ENCODE assay signal across 15 cellular contexts in the genomic region with DNA sequence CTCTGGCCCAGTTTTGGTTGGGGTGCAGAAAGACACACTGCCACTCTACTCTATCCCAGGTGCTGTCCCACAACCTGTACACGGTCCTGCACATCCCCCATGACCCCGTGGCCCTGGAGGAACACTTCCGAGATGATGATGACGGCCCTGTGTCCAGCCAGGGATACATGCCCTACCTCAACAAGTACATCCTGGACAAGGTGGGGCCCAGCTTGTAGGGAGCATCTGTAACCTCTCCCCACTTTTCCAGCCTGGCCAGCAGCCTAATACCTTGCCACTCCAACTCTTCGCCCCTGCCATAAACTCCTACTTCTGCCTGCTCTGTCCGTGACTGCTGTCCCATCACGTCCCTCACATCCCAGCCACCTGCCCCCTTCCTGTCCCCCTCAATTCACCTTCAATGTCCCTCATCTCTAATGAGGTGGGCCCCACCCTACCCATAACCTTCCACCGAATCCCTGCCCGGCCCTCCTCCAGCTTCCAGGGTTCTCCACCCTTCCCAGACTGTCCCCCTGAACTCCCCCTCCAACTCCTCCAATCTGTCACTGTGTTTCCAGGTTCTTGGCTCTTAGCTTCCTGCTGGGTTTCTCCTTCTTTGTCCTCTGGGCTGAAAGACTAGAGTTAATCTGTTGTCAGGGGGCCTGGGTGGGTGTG. TPM values are rescaled to one million over a fixed set of nuclear protein-coding genes. Genes with fewer than 3 reads are reported as not detected.
DNase-seq lines count a peak whose midpoint lies in the region; ATAC-seq and TF ChIP-seq lines count a peak whose summit lies in the region.
"Had no signal": no experiment of that assay in that cellular context is flagged by ENCODE, and none has a peak within 500 bp of the region (broad histone marks: within the 10 kb centered on the region; RNA-seq: fewer than 3 reads in every experiment).

No MANE protein-coding gene starts in this region.

- H3K27ac ChIP-seq in CD4-positive, CD25-positive, alpha-beta regulatory T cell (ENCODE audit: insufficient read depth, low read length, poor library complexity, severe bottlenecking) = peak overlapping the region; percentile 78
- no peak overlapping the region for H3K27ac ChIP-seq in HEK293 (ENCODE audit: extremely low read depth, low read depth, low read length)
- H3K27ac ChIP-seq: C4-2B, cardiac muscle cell had no signal

- H3K9me3 ChIP-seq in CD4-positive, CD25-positive, alpha-beta regulatory T cell (ENCODE audit: control insufficient read depth in 2 of 2, low read length in 2 of 2) = no peaks in the 10 kb centered on the region
- H3K9me3 ChIP-seq in HEK293 (ENCODE audit: control insufficient read depth, insufficient read depth, low read depth, low read length) = no peaks in the 10 kb centered on the region
- H3K9me3 ChIP-seq: tibial nerve had no signal

- TF ChIP-seq CTCF in HEK293 (tag by site-specific recombination; IDR thresholded peaks at IDR 0.05) (no peak), natural killer cell (IDR thresholded peaks at IDR 0.05) (no peak)

- H3K36me3 Mint-ChIP-seq in CD4-positive, CD25-positive, alpha-beta regulatory T cell = peaks cover 57% of the 10 kb centered on the region
- H3K36me3 Mint-ChIP-seq in activated naive CD8-positive, alpha-beta T cell = peaks cover 14% of the 10 kb centered on the region
- H3K36me3 Mint-ChIP-seq in natural killer cell = no peaks in the 10 kb centered on the region

- H3K9me3 Mint-ChIP-seq in CD4-positive, CD25-positive, alpha-beta regulatory T cell = no peaks in the 10 kb centered on the region
- no peaks in the 10 kb centered on the region for H3K9me3 Mint-ChIP-seq in activated naive CD8-positive, alpha-beta T cell (ENCODE audit: low read depth)
- no peaks in the 10 kb centered on the region for H3K9me3 Mint-ChIP-seq in natural killer cell

- H3K4me3 Mint-ChIP-seq in CD4-positive, CD25-positive, alpha-beta regulatory T cell = peak overlapping the region; percentile 85 to 94 (median 92)
- peak overlapping the region; percentile 70 for H3K4me3 Mint-ChIP-seq in activated naive CD8-positive, alpha-beta T cell
- H3K4me3 Mint-ChIP-seq in natural killer cell = peak overlapping the region; percentile 81

- H3K27me3 Mint-ChIP-seq in CD4-positive, CD25-positive, alpha-beta regulatory T cell = no peaks in the 10 kb centered on the region
- H3K27me3 Mint-ChIP-seq in activated naive CD8-positive, alpha-beta T cell = no peaks in the 10 kb centered on the region
- H3K27me3 Mint-ChIP-seq in natural killer cell (ENCODE audit: low read depth in 2 of 2) = no peaks in the 10 kb centered on the region

- H3K27ac Mint-ChIP-seq in CD4-positive, CD25-positive, alpha-beta regulatory T cell = peak overlapping the region; percentile 96 to 99 (median 98)
- H3K27ac Mint-ChIP-seq in activated naive CD8-positive, alpha-beta T cell = peak overlapping the region; percentile 96
- peak overlapping the region; percentile 92 to 96 for H3K27ac Mint-ChIP-seq in natural killer cell

- H3K36me3 ChIP-seq in CD4-positive, CD25-positive, alpha-beta regulatory T cell (ENCODE audit: control insufficient read depth, insufficient read depth, low read length) = peaks cover 38% of the 10 kb centered on the region
- no peaks in the 10 kb centered on the region for H3K36me3 ChIP-seq in HEK293 (ENCODE audit: control insufficient read depth in 2 of 2, insufficient read depth in 1 of 2, low read length in 2 of 2)
- H3K36me3 ChIP-seq: cardiac muscle cell, tibial nerve had no signal

- peak overlapping the region; percentile 22 for H3K4me3 ChIP-seq in CD4-positive, CD25-positive, alpha-beta regulatory T cell (ENCODE audit: low read depth, low read length)
- no peak overlapping the region for H3K4me3 ChIP-seq in HEK293 (ENCODE audit: low read depth, low read length)
- H3K4me3 ChIP-seq: cardiac muscle cell, tibial nerve had no signal

- CTCF ChIA-PET in HEK293 (lab: Yijun Ruan, JAX) = interaction anchor here (0.7 to 1.8 kb wide), 4 partner anchors 16 to 158 kb away, joined by 3 to 8 read pairs (median 3); partner anchors contain the start of gene RPL10A

- H3K4me1 Mint-ChIP-seq in CD4-positive, CD25-positive, alpha-beta regulatory T cell = peaks cover 43 to 88% (median 66%) of the 10 kb centered on the region in 4 donors
- peaks cover 79% of the 10 kb centered on the region for H3K4me1 Mint-ChIP-seq in activated naive CD8-positive, alpha-beta T cell (ENCODE audit: low read depth)
- peaks cover 71 to 79% of the 10 kb centered on the region in 2 donors for H3K4me1 Mint-ChIP-seq in natural killer cell

- H3K4me1 ChIP-seq in CD4-positive, CD25-positive, alpha-beta regulatory T cell (ENCODE audit: control insufficient read depth, insufficient read depth, low read length, poor library complexity, severe bottlenecking) = peaks cover 87% of the 10 kb centered on the region
- H3K4me1 ChIP-seq in HEK293 (ENCODE audit: control insufficient read depth, insufficient read depth, low read length) = no peaks in the 10 kb centered on the region

- H3K27me3 ChIP-seq in CD4-positive, CD25-positive, alpha-beta regulatory T cell (ENCODE audit: control insufficient read depth, insufficient read depth, low read length) = no peaks in the 10 kb centered on the region
- H3K27me3 ChIP-seq: cardiac muscle cell, tibial nerve had no signal

- no peak for DNase-seq in CD4-positive, CD25-positive, alpha-beta regulatory T cell
- DNase-seq in natural killer cell = no peak
- DNase-seq in iPS-NIHi11 (ENCODE audit: low spot score) = no peak
- no peak for DNase-seq in NCI-H345 treated with DMSO at 0.1 percent for 48 hours (lab: John Stamatoyannopoulos, UW; ENCODE audit: unreplicated experiment)
- DNase-seq: NCI-H226; NK-92 treated with Interleukin-12 subunit alpha and Interleukin-12 subunit beta, amount 100 ng/mL, for 24 hours; SIG-M5; stimulated activated CD4-positive, alpha-beta T cell treated with anti-CD3 and anti-CD28 coated beads, Interleukin-2, amount 100 ng/mL, for 24 hours had no signal

- no peak for ATAC-seq in CD4-positive, CD25-positive, alpha-beta regulatory T cell (ENCODE audit: low read depth in 2 of 2)
- ATAC-seq in natural killer cell (no peak), HG03442 (IDR thresholded peaks at IDR 0.05; ENCODE audit: unreplicated experiment) (no peak), HG03039 (IDR thresholded peaks at IDR 0.05; ENCODE audit: unreplicated experiment) (no peak)

- POLR2A ChIA-PET in HEK293 (lab: Yijun Ruan, JAX) = interaction anchor here (1.3 to 1.5 kb wide), 2 partner anchors 9 to 18 kb away, joined by 4 to 6 read pairs; no protein-coding TSS in a partner anchor

- intact Hi-C loops in natural killer cell (cut with micrococcal nuclease) = loop anchor here (1.0 kb wide), 1 partner anchor 7 kb away; no protein-coding TSS in a partner anchor

TF ChIP-seq in HEK293, 187 proteins besides CTCF, POLR2A, EP300 and RAD21:
- TF ChIP-seq ZFP69B (tag by site-specific recombination; IDR thresholded peaks at IDR 0.05) = peak; percentile 67
- TF ChIP-seq, protein P1, sequence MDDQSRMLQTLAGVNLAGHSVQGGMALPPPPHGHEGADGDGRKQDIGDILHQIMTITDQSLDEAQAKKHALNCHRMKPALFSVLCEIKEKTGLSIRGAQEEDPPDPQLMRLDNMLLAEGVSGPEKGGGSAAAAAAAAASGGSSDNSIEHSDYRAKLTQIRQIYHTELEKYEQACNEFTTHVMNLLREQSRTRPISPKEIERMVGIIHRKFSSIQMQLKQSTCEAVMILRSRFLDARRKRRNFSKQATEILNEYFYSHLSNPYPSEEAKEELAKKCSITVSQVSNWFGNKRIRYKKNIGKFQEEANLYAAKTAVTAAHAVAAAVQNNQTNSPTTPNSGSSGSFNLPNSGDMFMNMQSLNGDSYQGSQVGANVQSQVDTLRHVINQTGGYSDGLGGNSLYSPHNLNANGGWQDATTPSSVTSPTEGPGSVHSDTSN (CRISPR knock-in tag; IDR thresholded peaks at IDR 0.05) = no peak
- TF ChIP-seq ZNF692 (tag by site-specific recombination; IDR thresholded peaks at IDR 0.05) = peak; percentile 32; the same call in 1 of the 2 replicates

RNA-seq across cellular contexts. Expression of gene DEF6, which starts 12.1 kb away (rescaled TPM):
- 247 TPM for total RNA-seq in CD4-positive, CD25-positive, alpha-beta regulatory T cell
- polyA plus RNA-seq in CD4-positive, CD25-positive, alpha-beta regulatory T cell = 100 to 1,000 TPM; 134 to 142 (median 139) TPM
- 100 to 1,000 TPM; 232 to 297 (median 241) TPM for total RNA-seq in natural killer cell

RNA-seq across cellular contexts. Expression of gene PPARD, which starts 32.6 kb away (rescaled TPM):
- 37.3 TPM for total RNA-seq in CD4-positive, CD25-positive, alpha-beta regulatory T cell
- 1 to 10 TPM; 3.8 to 6.6 (median 5.1) TPM for polyA plus RNA-seq in CD4-positive, CD25-positive, alpha-beta regulatory T cell
- 10 to 100 TPM; 14.4 to 20.4 (median 18.8) TPM for total RNA-seq in natural killer cell

RNA-seq across cellular contexts. Expression of gene ZNF76, which starts 50.2 kb away (rescaled TPM):
- 66.6 TPM for total RNA-seq in CD4-positive, CD25-positive, alpha-beta regulatory T cell
- polyA plus RNA-seq in CD4-positive, CD25-positive, alpha-beta regulatory T cell = 10 to 100 TPM; 18.7 to 25.1 (median 20.5) TPM
- 10 to 100 TPM; 62.7 to 81.6 (median 64.6) TPM for total RNA-seq in natural killer cell
